Comparison of ENCODE assay signal across 8 cellular contexts in genomic region chr1:202473260-202474045, GRCh38.
DNase-seq lines count a peak whose midpoint lies in the region; ATAC-seq, FAIRE-seq and TF ChIP-seq lines count a peak whose summit lies in the region.
"Not testable (repeated sequence)": the region's sequence is repeated elsewhere in the genome, so short reads cannot be mapped to it uniquely, and the experiment has no call there.

No MANE protein-coding gene starts in this region.

- not testable (repeated sequence) for TF ChIP-seq POLR2A in H54 (IDR thresholded peaks at IDR 0.05; ENCODE audit: low read depth, low read length); gastrocnemius medialis (IDR thresholded peaks at IDR 0.05)

- FAIRE-seq in H54 (lab: Jason Lieb, UNC), result peak; percentile 89

- H3K27ac ChIP-seq in left ventricle myocardium inferior (replicated peaks) (peak overlapping the region; percentile 82), neural progenitor cell (peak overlapping the region; percentile 20), gastrocnemius medialis (peak overlapping the region; percentile 48 to 80 (median 64))

- peaks cover 57% of the 10 kb centered on the region for H3K4me1 ChIP-seq in left ventricle myocardium inferior
- peaks cover 19% of the 10 kb centered on the region for H3K4me1 ChIP-seq in neural progenitor cell
- peaks cover 41 to 53% of the 10 kb centered on the region in 2 donors for H3K4me1 ChIP-seq in gastrocnemius medialis

- not testable (repeated sequence) for H3K27me3 Mint-ChIP-seq in brain; neural progenitor cell (ENCODE audit: insufficient read depth, low read depth); type B pancreatic cell

- in situ Hi-C loops in gastrocnemius medialis (cut with MboI; ENCODE audit: low sequenced_read_pairs in 4 of 4), result loop anchor here in 1 of 4 donors (25.0 kb wide), 1 partner anchor 136 kb away; the partner anchor contains the start of genes PPP1R12B and UBE2T

- intact Hi-C loops in Right ventricle myocardium inferior (cut with DNase I), result not testable (repeated sequence)
- intact Hi-C loops in left ventricle myocardium inferior (cut with micrococcal nuclease) (loop anchor here (10.0 kb wide), 1 partner anchor 241 kb away; the partner anchor contains the start of gene SYT2), gastrocnemius medialis (cut with DNase I; ENCODE audit: low total_unique reads) (loop anchor here (10.0 kb wide), 1 partner anchor 241 kb away; the partner anchor contains the start of gene SYT2)

- not testable (repeated sequence) for TF ChIP-seq CTCF in brain (conservative IDR thresholded peaks at IDR 0.05); left ventricle myocardium inferior (IDR thresholded peaks at IDR 0.05; ENCODE audit: borderline replicate concordance); neural progenitor cell (IDR thresholded peaks at IDR 0.05); gastrocnemius medialis (IDR thresholded peaks at IDR 0.05 in 4 of 5, conservative IDR thresholded peaks at IDR 0.05 in 1 of 5); type B pancreatic cell (conservative IDR thresholded peaks at IDR 0.05)

- not testable (repeated sequence) for H3F3A ChIP-seq in neural progenitor cell (ENCODE audit: low read depth)

- H3K9me3 Mint-ChIP-seq in brain, neural progenitor cell, type B pancreatic cell: not testable (repeated sequence)

- H3K27ac Mint-ChIP-seq in brain, result peak overlapping the region in 4 of 5 experiments; percentile 43 to 93 (median 82)
- H3K27ac Mint-ChIP-seq in neural progenitor cell, result not testable (repeated sequence)
- peak overlapping the region; percentile 10 for H3K27ac Mint-ChIP-seq in type B pancreatic cell

- H3K79me2 ChIP-seq in neural progenitor cell (ENCODE audit: low read depth), result not testable (repeated sequence)

- H4K20me1 ChIP-seq in neural progenitor cell (ENCODE audit: low read depth), result not testable (repeated sequence)

- H3K9me3 ChIP-seq in left ventricle myocardium inferior (replicated peaks); neural progenitor cell (ENCODE audit: low read depth); gastrocnemius medialis: not testable (repeated sequence)

- peak overlapping the region; percentile 47 for H3K4me3 ChIP-seq in left ventricle myocardium inferior
- H3K4me3 ChIP-seq in neural progenitor cell, gastrocnemius medialis: not testable (repeated sequence)

- peaks cover 10% of the 10 kb centered on the region for H3K36me3 ChIP-seq in left ventricle myocardium inferior
- H3K36me3 ChIP-seq in neural progenitor cell, gastrocnemius medialis: not testable (repeated sequence)

- peak overlapping the region in 2 of 5 experiments; percentile 41 to 49 for H3K4me3 Mint-ChIP-seq in brain
- H3K4me3 Mint-ChIP-seq in neural progenitor cell, type B pancreatic cell: not testable (repeated sequence)

- H3K36me3 Mint-ChIP-seq in brain, neural progenitor cell, type B pancreatic cell: not testable (repeated sequence)

- DNase-seq in H54 (ENCODE audit: insufficient read length, low spot score); Right ventricle myocardium inferior (ENCODE audit: missing footprints); left ventricle myocardium inferior; type B pancreatic cell (ENCODE audit: extremely low spot score, unreplicated experiment): not testable (repeated sequence)
- DNase-seq in NCI-H2227 (lab: John Stamatoyannopoulos, UW; ENCODE audit: unreplicated experiment) (peak; percentile 64), neural progenitor cell (ENCODE audit: low spot score) (peak; percentile 19), gastrocnemius medialis (peak in 1 of 2 donors; percentile 25)

- H3K4me1 Mint-ChIP-seq in brain, result peaks cover 24% of the 10 kb centered on the region
- not testable (repeated sequence) for H3K4me1 Mint-ChIP-seq in neural progenitor cell; type B pancreatic cell (ENCODE audit: unreplicated experiment)

- ATAC-seq in Right ventricle myocardium inferior (peak; percentile 76), gastrocnemius medialis (peak; percentile 51 to 85)

- H3K27me3 ChIP-seq in left ventricle myocardium inferior (ENCODE audit: low read depth); neural progenitor cell; gastrocnemius medialis: not testable (repeated sequence)

- not testable (repeated sequence) for H3K9ac ChIP-seq in neural progenitor cell

- not testable (repeated sequence) for H2AFZ ChIP-seq in neural progenitor cell (replicated peaks)

- not testable (repeated sequence) for H3K4me2 ChIP-seq in neural progenitor cell

Comparison
In these comparisons a context has a peak if more than half of its experiments do, and no peak if none do; other contexts are left out.
1. H3K27ac ChIP-seq: peak in every context shown above with its lines; median percentile 82 in left ventricle myocardium inferior; 64 in gastrocnemius medialis; 20 in neural progenitor cell.